ENCODE assay signal across 8 cellular contexts in the genomic region with DNA sequence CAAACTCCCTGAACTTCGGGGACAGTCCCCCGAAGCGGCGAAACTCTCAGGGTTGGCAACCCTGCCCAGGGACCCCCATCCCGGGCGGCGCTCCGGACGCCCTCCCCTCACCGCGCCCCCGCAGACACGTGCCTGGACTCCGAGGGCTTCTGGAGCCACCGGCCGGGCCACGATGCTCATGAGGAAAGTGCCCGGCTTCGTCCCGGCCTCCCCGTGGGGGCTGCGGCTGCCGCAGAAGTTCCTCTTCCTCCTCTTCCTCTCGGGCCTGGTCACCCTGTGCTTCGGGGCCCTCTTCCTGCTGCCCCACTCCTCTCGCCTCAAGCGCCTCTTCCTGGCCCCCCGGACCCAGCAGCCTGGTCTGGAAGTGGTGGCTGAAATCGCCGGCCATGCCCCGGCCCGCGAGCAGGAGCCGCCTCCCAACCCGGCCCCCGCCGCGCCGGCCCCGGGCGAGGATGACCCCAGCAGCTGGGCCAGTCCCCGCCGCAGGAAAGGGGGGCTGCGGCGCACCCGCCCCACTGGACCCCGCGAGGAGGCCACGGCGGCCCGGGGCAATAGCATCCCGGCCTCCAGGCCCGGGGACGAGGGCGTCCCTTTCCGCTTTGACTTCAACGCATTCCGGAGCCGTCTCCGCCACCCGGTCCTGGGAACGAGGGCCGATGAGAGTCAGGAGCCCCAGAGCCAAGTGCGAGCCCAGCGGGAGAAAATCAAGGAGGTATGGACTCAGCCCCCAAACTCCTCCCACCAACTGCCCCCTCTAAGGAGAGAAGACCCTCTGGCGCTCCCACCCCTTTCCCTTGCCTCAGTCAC. TPM values are rescaled to one million over a fixed set of nuclear protein-coding genes. Genes with fewer than 3 reads are reported as not detected.
A peak's percentile ranks its signal among the peaks of the same experiment; 100 is the strongest.
DNase-seq lines count a peak whose midpoint lies in the region; ATAC-seq and TF ChIP-seq lines count a peak whose summit lies in the region.

No MANE protein-coding gene starts in this region.

- H4K20me1 ChIP-seq in osteoblast (ENCODE audit: insufficient read depth, low read length): no peaks in the 10 kb centered on the region

- H3K4me3 ChIP-seq in GM08714 (ENCODE audit: low read length) (peak overlapping the region; percentile 82; the same call in 1 of the 2 replicates), esophagus squamous epithelium (peak overlapping the region; percentile 69 to 93 (median 86)), osteoblast (ENCODE audit: insufficient read depth, low read length) (peak overlapping the region; percentile 72)

- H3K27me3 ChIP-seq in esophagus squamous epithelium (peaks cover 0 to 21% (median 0%) of the 10 kb centered on the region in 4 donors), osteoblast (ENCODE audit: insufficient read depth, low read length) (peaks cover 63% of the 10 kb centered on the region)

- no peak overlapping the region for H2AFZ ChIP-seq in osteoblast (ENCODE audit: low read length)

- H3K36me3 ChIP-seq in esophagus squamous epithelium (no peaks in the 10 kb centered on the region), osteoblast (ENCODE audit: insufficient read depth, low read length) (no peaks in the 10 kb centered on the region)

- no peaks in the 10 kb centered on the region for H3K9me3 ChIP-seq in T-helper 17 cell (ENCODE audit: control insufficient read depth, low read length, poor library complexity, severe bottlenecking)
- no peaks in the 10 kb centered on the region for H3K9me3 ChIP-seq in esophagus squamous epithelium
- no peaks in the 10 kb centered on the region for H3K9me3 ChIP-seq in osteoblast (ENCODE audit: low read depth, low read length)

- H3K36me3 Mint-ChIP-seq in T-helper 17 cell (ENCODE audit: low read depth): peaks cover 2% of the 10 kb centered on the region

- H3K27ac ChIP-seq in esophagus squamous epithelium (peak overlapping the region; percentile 63 to 84 (median 72)), osteoblast (ENCODE audit: low read depth, low read length) (no peak overlapping the region)

- H3K27me3 Mint-ChIP-seq in T-helper 17 cell: no peaks in the 10 kb centered on the region

- peak overlapping the region; percentile 95 for H3K27ac Mint-ChIP-seq in T-helper 17 cell

- WGBS in esophagus squamous epithelium, 2 donors: 30% methylated on average over 3 to 5 of the region's 66 CpGs

- no peak for TF ChIP-seq POLR2A in esophagus squamous epithelium (IDR thresholded peaks at IDR 0.05)

- H3K4me1 Mint-ChIP-seq in T-helper 17 cell: peaks cover 53% of the 10 kb centered on the region

- ATAC-seq in T-helper 17 cell (no peak), HG03378 (IDR thresholded peaks at IDR 0.05; ENCODE audit: unreplicated experiment) (no peak), HG03342 (IDR thresholded peaks at IDR 0.05; ENCODE audit: unreplicated experiment) (no peak)

- peak overlapping the region; percentile 96 for H3K4me3 Mint-ChIP-seq in T-helper 17 cell

- intact Hi-C loops in esophagus squamous epithelium (cut with DNase I): loop anchor here (5.0 kb wide), 1 partner anchor 129 kb away; no protein-coding TSS in a partner anchor

- H3K4me1 ChIP-seq in esophagus squamous epithelium: peaks cover 16 to 70% (median 37%) of the 10 kb centered on the region in 3 donors
- peaks cover 10% of the 10 kb centered on the region for H3K4me1 ChIP-seq in osteoblast (ENCODE audit: insufficient read depth, low read length)

- H3K4me2 ChIP-seq in osteoblast (ENCODE audit: insufficient read depth, low read length): peak overlapping the region; percentile 70

- no peaks in the 10 kb centered on the region for H3K79me2 ChIP-seq in osteoblast (ENCODE audit: insufficient read depth, low read length)

- TF ChIP-seq CTCF in esophagus squamous epithelium (IDR thresholded peaks at IDR 0.05): no peak
- TF ChIP-seq CTCF in osteoblast (IDR thresholded peaks at IDR 0.05; ENCODE audit: extremely low read depth, low read depth, low read length): no peak

- no peak for DNase-seq in T-helper 17 cell
- DNase-seq in esophagus squamous epithelium (lab: John Stamatoyannopoulos, UW): no peak
- DNase-seq in osteoblast (ENCODE audit: insufficient read length, low spot score, missing footprints): no peak
- no peak for DNase-seq in KG1 (lab: John Stamatoyannopoulos, UW)
- DNase-seq in NCI-H146 (lab: John Stamatoyannopoulos, UW): no peak

RNA-seq across cellular contexts. Expression of gene MAN1C1, which starts 1.2 kb away (rescaled TPM):
- total RNA-seq in T-helper 17 cell (10 to 100 TPM; 16.9 to 27.3 TPM), esophagus squamous epithelium (1 to 10 TPM in 3 of 4 donors, under 1 TPM in 1; 0.91 to 7.4 (median 3.8) TPM), osteoblast (16.3 and 28.0 TPM in 2 replicates)
